In genomic region chr4:141332359-141333181, GRCh38 we compare ENCODE assay signal across 8 cellular contexts.
A peak's percentile ranks its signal among the peaks of the same experiment; 100 is the strongest.
DNase-seq lines count a peak whose midpoint lies in the region; ATAC-seq and TF ChIP-seq lines count a peak whose summit lies in the region.
"Not testable (repeated sequence)": the region's sequence is repeated elsewhere in the genome, so short reads cannot be mapped to it uniquely, and the experiment has no call there.

No MANE protein-coding gene starts in this region.

- not testable (repeated sequence) for H3K36me3 ChIP-seq in iPS DF 6.9 (ENCODE audit: control insufficient read depth, insufficient read depth, low read length); sigmoid colon; uterus

- TF ChIP-seq POLR2A in sigmoid colon (IDR thresholded peaks at IDR 0.05); uterus (IDR thresholded peaks at IDR 0.05): not testable (repeated sequence)

- not testable (repeated sequence) for H3K9me3 ChIP-seq in iPS DF 6.9 (ENCODE audit: control insufficient read depth, insufficient read depth, low read length); sigmoid colon; uterus

- TF ChIP-seq CTCF in endothelial cell (IDR thresholded peaks at IDR 0.05; ENCODE audit: unreplicated experiment); sigmoid colon (IDR thresholded peaks at IDR 0.05); uterus (IDR thresholded peaks at IDR 0.05): not testable (repeated sequence)

- not testable (repeated sequence) for H3K27ac ChIP-seq in iPS DF 6.9 (ENCODE audit: low read length)
- H3K27ac ChIP-seq in sigmoid colon, result peak overlapping the region; percentile 70 to 83 (median 75)
- peak overlapping the region; percentile 63 to 79 for H3K27ac ChIP-seq in uterus

- not testable (repeated sequence) for H3K4me1 Mint-ChIP-seq in activated naive CD8-positive, alpha-beta T cell treated with anti-CD3 and anti-CD28 coated beads, Interleukin-2, amount 10 ng/mL, durations not matched to agents 7 days and 5 days; endothelial cell (ENCODE audit: unreplicated experiment); naive B cell

- not testable (repeated sequence) for H3K9me3 Mint-ChIP-seq in activated naive CD8-positive, alpha-beta T cell treated with anti-CD3 and anti-CD28 coated beads, Interleukin-2, amount 10 ng/mL, durations not matched to agents 7 days and 5 days; endothelial cell (ENCODE audit: unreplicated experiment); naive B cell

- H3K4me3 Mint-ChIP-seq in activated naive CD8-positive, alpha-beta T cell treated with anti-CD3 and anti-CD28 coated beads, Interleukin-2, amount 10 ng/mL, durations not matched to agents 7 days and 5 days, result peak overlapping the region; percentile 40
- H3K4me3 Mint-ChIP-seq in endothelial cell (ENCODE audit: unreplicated experiment), result peak overlapping the region; percentile 51
- H3K4me3 Mint-ChIP-seq in naive B cell, result peak overlapping the region; percentile 12 to 82 (median 44)

- not testable (repeated sequence) for TF ChIP-seq EP300 in sigmoid colon (IDR thresholded peaks at IDR 0.05)

- no CpG with 5 or more reads among the region's 33 CpGs for WGBS in iPS DF 6.9 (ENCODE audit: insufficient coverage, insufficient read length)
- 84 to 90% methylated on average over 33 of the region's 33 CpGs for WGBS in sigmoid colon, 2 donors

- not testable (repeated sequence) for H3K27me3 ChIP-seq in iPS DF 6.9 (ENCODE audit: control insufficient read depth, insufficient read depth, low read length); sigmoid colon; uterus

- ATAC-seq in activated naive CD8-positive, alpha-beta T cell treated with anti-CD3 and anti-CD28 coated beads, Interleukin-2, amount 10 ng/mL, durations not matched to agents 7 days and 5 days (ENCODE audit: low read depth); naive B cell (ENCODE audit: low read depth in 2 of 2): not testable (repeated sequence)

- not testable (repeated sequence) for H3K27ac Mint-ChIP-seq in activated naive CD8-positive, alpha-beta T cell treated with anti-CD3 and anti-CD28 coated beads, Interleukin-2, amount 10 ng/mL, durations not matched to agents 7 days and 5 days; endothelial cell (ENCODE audit: unreplicated experiment); naive B cell

- peak overlapping the region; percentile 16; the same call in 1 of the 2 replicates for H3K4me3 ChIP-seq in GM08714 (ENCODE audit: low read length)
- peak overlapping the region; percentile 42; the same call in 1 of the 2 replicates for H3K4me3 ChIP-seq in iPS DF 6.9 (ENCODE audit: low read length)
- H3K4me3 ChIP-seq in sigmoid colon, result peak overlapping the region; percentile 11 to 52 (median 46)
- peak overlapping the region; percentile 34 to 42 for H3K4me3 ChIP-seq in uterus

- intact Hi-C loops in sigmoid colon (cut with DNase I), result loop anchor here (10.0 kb wide), 1 partner anchor 302 kb away; the partner anchor contains the start of gene IL15
- intact Hi-C loops in uterus (cut with DNase I; ENCODE audit: low total_unique reads), result not testable (repeated sequence)

- POLR2A ChIA-PET in activated naive CD8-positive, alpha-beta T cell treated with anti-CD3 and anti-CD28 coated beads, Interleukin-2, amount 10 ng/mL, durations not matched to agents 7 days and 5 days (lab: Charles Lee), result not testable (repeated sequence)

- H3K27me3 Mint-ChIP-seq in activated naive CD8-positive, alpha-beta T cell treated with anti-CD3 and anti-CD28 coated beads, Interleukin-2, amount 10 ng/mL, durations not matched to agents 7 days and 5 days, result peaks cover 51% of the 10 kb centered on the region
- not testable (repeated sequence) for H3K27me3 Mint-ChIP-seq in endothelial cell (ENCODE audit: unreplicated experiment)
- peaks cover 16 to 30% (median 29%) of the 10 kb centered on the region in 3 donors for H3K27me3 Mint-ChIP-seq in naive B cell

- H3K4me1 ChIP-seq in iPS DF 6.9 (ENCODE audit: control insufficient read depth, insufficient read depth, low read length); uterus: not testable (repeated sequence)
- H3K4me1 ChIP-seq in sigmoid colon, result peaks cover 0 to 13% (median 8%) of the 10 kb centered on the region in 4 donors

- DNase-seq in NCI-H748 treated with DMSO at 0.1 percent for 48 hours (lab: John Stamatoyannopoulos, UW), result peak; percentile 30
- not testable (repeated sequence) for DNase-seq in activated naive CD8-positive, alpha-beta T cell treated with anti-CD3 and anti-CD28 coated beads, Interleukin-2, amount 10 ng/mL, durations not matched to agents 7 days and 5 days; endothelial cell (ENCODE audit: low spot score); iPS DF 6.9 (ENCODE audit: low read depth, low spot score); naive B cell; sigmoid colon
- peak in 1 of 2 donors; percentile 20 for DNase-seq in uterus

- not testable (repeated sequence) for H3K36me3 Mint-ChIP-seq in activated naive CD8-positive, alpha-beta T cell treated with anti-CD3 and anti-CD28 coated beads, Interleukin-2, amount 10 ng/mL, durations not matched to agents 7 days and 5 days; endothelial cell (ENCODE audit: low read depth, unreplicated experiment); naive B cell
